9 cellular contexts compared by ENCODE assay signal in genomic region chrX:46575991-46576392, GRCh38. TPM values are rescaled to one million over a fixed set of nuclear protein-coding genes. Genes with fewer than 3 reads are reported as not detected.
DNase-seq lines count a peak whose midpoint lies in the region; ATAC-seq, FAIRE-seq and TF ChIP-seq lines count a peak whose summit lies in the region.
"Had no signal": no experiment of that assay in that cellular context is flagged by ENCODE, and none has a peak within 500 bp of the region (broad histone marks: within the 10 kb centered on the region; RNA-seq: fewer than 3 reads in every experiment).

No MANE protein-coding gene starts in this region.

- ATAC-seq in right lobe of liver, result peak; percentile 45 to 59 (median 52)

- CTCF ChIA-PET in AG04450 (lab: Charles Lee), result no interaction called here

- H3K4me1 Mint-ChIP-seq in astrocyte (ENCODE audit: low read depth, unreplicated experiment), result peaks cover 12% of the 10 kb centered on the region

- H3K9ac ChIP-seq in astrocyte (ENCODE audit: low read length), result peak overlapping the region; percentile 76

- 27% methylated on average over 6 of the region's 6 CpGs for WGBS in right lobe of liver (ENCODE audit: insufficient coverage, low coverage, low lambda C conversion rate, missing lambda C conversion rate)

- no peak overlapping the region for H3K27ac Mint-ChIP-seq in astrocyte (ENCODE audit: unreplicated experiment)

- H3K4me1 ChIP-seq in astrocyte (ENCODE audit: insufficient read depth, low read length), result peaks cover 18% of the 10 kb centered on the region
- peaks cover 0 to 3% (median 0%) of the 10 kb centered on the region in 4 donors for H3K4me1 ChIP-seq in right lobe of liver

- H2AFZ ChIP-seq in astrocyte (ENCODE audit: low read depth, low read length), result no peak overlapping the region

- no peaks in the 10 kb centered on the region for H3K36me3 Mint-ChIP-seq in astrocyte (ENCODE audit: low read depth, unreplicated experiment)

- H3K4me2 ChIP-seq in astrocyte (ENCODE audit: low read length), result peak overlapping the region; percentile 92

- intact Hi-C loops in right lobe of liver (cut with DNase I), result no loop called here

- no peaks in the 10 kb centered on the region for H3K27me3 Mint-ChIP-seq in astrocyte (ENCODE audit: low read depth, unreplicated experiment)

- H3K27me3 ChIP-seq in AG04450 (ENCODE audit: control insufficient read depth, insufficient read depth, low read length) (no peaks in the 10 kb centered on the region), H7 (ENCODE audit: control insufficient read depth, insufficient read depth, low read length) (peaks cover 13% of the 10 kb centered on the region), astrocyte (ENCODE audit: insufficient read depth, low read length) (no peaks in the 10 kb centered on the region), right lobe of liver (no peaks in the 10 kb centered on the region)

- peak overlapping the region; percentile 62 for H3K4me3 ChIP-seq in AG04450 (ENCODE audit: low read depth, low read length)
- H3K4me3 ChIP-seq in H7 (ENCODE audit: insufficient read depth, low read depth, low read length), result peak overlapping the region; percentile 72
- H3K4me3 ChIP-seq in astrocyte (ENCODE audit: insufficient read depth, low read depth, low read length), result peak overlapping the region; percentile 62
- H3K4me3 ChIP-seq in right lobe of liver, result peak overlapping the region; percentile 40 to 61 (median 58)

- TF ChIP-seq POLR2A in right lobe of liver (IDR thresholded peaks at IDR 0.05), result no peak

- peaks cover 6% of the 10 kb centered on the region for H4K20me1 ChIP-seq in astrocyte (ENCODE audit: insufficient read depth, low read length)

- no peaks in the 10 kb centered on the region; the same call in 1 of the 2 replicates for H3K36me3 ChIP-seq in H7 (replicated peaks; ENCODE audit: control insufficient read depth, insufficient read depth, low read length)
- no peaks in the 10 kb centered on the region for H3K36me3 ChIP-seq in astrocyte (ENCODE audit: insufficient read depth, low read length)
- H3K36me3 ChIP-seq in right lobe of liver, result no peaks in the 10 kb centered on the region
- H3K36me3 ChIP-seq: cardiac muscle cell had no signal

- TF ChIP-seq CTCF in AG04450 (IDR thresholded peaks at IDR 0.05; ENCODE audit: low read depth, low read length) (no peak), astrocyte (IDR thresholded peaks at IDR 0.05; ENCODE audit: insufficient read depth, low read depth, low read length) (no peak), right lobe of liver (IDR thresholded peaks at IDR 0.05) (no peak)

- H3K9me3 ChIP-seq in AG04450 (ENCODE audit: control insufficient read depth, insufficient read depth, low read length), result no peaks in the 10 kb centered on the region
- no peaks in the 10 kb centered on the region for H3K9me3 ChIP-seq in astrocyte (ENCODE audit: insufficient read depth, low read depth, low read length)
- H3K9me3 ChIP-seq in right lobe of liver, result no peaks in the 10 kb centered on the region

- DNase-seq in AG04450 (ENCODE audit: low read depth, low spot score) (no peak), H7 (no peak), astrocyte (ENCODE audit: low read depth) (no peak), right lobe of liver (peak; percentile 30 to 68 (median 60)), frontal cortex (ENCODE audit: low spot score in 2 of 2) (no peak), NCI-H2081 (lab: John Stamatoyannopoulos, UW) (no peak), A172 (ENCODE audit: low spot score) (no peak)
- no peak for DNase-seq in activated CD4-positive, CD25-positive, alpha-beta regulatory T cell treated with anti-CD3 and anti-CD28 coated beads, Interleukin-2, amount 50 U/mL, for 72 hours

- H3K79me2 ChIP-seq in astrocyte (ENCODE audit: insufficient read depth, low read length), result peaks cover 9% of the 10 kb centered on the region

- H3K27ac ChIP-seq in AG04450 (ENCODE audit: low read depth, low read length), result no peak overlapping the region
- H3K27ac ChIP-seq in astrocyte (ENCODE audit: low read depth, low read length), result no peak overlapping the region
- H3K27ac ChIP-seq in right lobe of liver, result peak overlapping the region in 1 of 3 donors; percentile 33
- H3K27ac ChIP-seq: cardiac muscle cell had no signal

- POLR2A ChIA-PET in AG04450 (lab: Yijun Ruan, JAX), result interaction anchor here (0.6 kb wide), 1 partner anchor 768 kb away, joined by 3 read pairs; no protein-coding TSS in a partner anchor

- FAIRE-seq in astrocyte (lab: Jason Lieb, UNC), result peak; percentile 20
- no peak for FAIRE-seq in frontal cortex (lab: Jason Lieb, UNC)

- H3K4me3 Mint-ChIP-seq in astrocyte (ENCODE audit: unreplicated experiment), result peak overlapping the region; percentile 88

- no peaks in the 10 kb centered on the region for H3K9me3 Mint-ChIP-seq in astrocyte (ENCODE audit: unreplicated experiment)

RNA-seq across cellular contexts. Expression of gene CHST7, which starts 2.4 kb away (rescaled TPM):
- 2.1 and 2.3 TPM in 2 replicates for polyA plus RNA-seq in AG04450 (2011; rRNA removed)
- polyA minus RNA-seq in AG04450 (2011; rRNA and poly(A)+ RNA removed), result 0.97 and 1.3 TPM in 2 replicates
- total RNA-seq in H7 (2014; rRNA removed; shearing (Covaris generic)), result 47.2 and 55.7 TPM in 2 replicates
- total RNA-seq in astrocyte, result 13.8 and 15.4 TPM in 2 replicates
- 1 to 10 TPM; 4.8 to 7.1 (median 5.7) TPM for total RNA-seq in right lobe of liver
- 6.5 TPM for total RNA-seq in frontal cortex
- 3.0 and 6.4 TPM in 2 replicates for total RNA-seq in A172 (2014; rRNA removed; shearing (Covaris generic))

RNA-seq across cellular contexts. Expression of gene ZNF674, which starts 30.8 kb away (rescaled TPM):
- polyA plus RNA-seq in AG04450 (2011; rRNA removed), result 4.0 and 4.1 TPM in 2 replicates
- polyA minus RNA-seq in AG04450 (2011; rRNA and poly(A)+ RNA removed), result 12.9 and 14.0 TPM in 2 replicates
- 4.2 and 11.7 TPM in 2 replicates for total RNA-seq in H7 (2014; rRNA removed; shearing (Covaris generic))
- total RNA-seq in astrocyte (4.6 and 5.5 TPM in 2 replicates), right lobe of liver (1 to 10 TPM in 5 of 6 experiments, under 1 TPM in 1; 0.86 to 3.1 (median 2.2) TPM), frontal cortex (14.3 TPM)
- total RNA-seq in A172 (2014; rRNA removed; shearing (Covaris generic)), result 2.0 and 4.9 TPM in 2 replicates

Comparison
In these comparisons a context has a peak if more than half of its experiments do, and no peak if none do; other contexts are left out.
1. DNase-seq: peak in right lobe of liver (3 of 3); none in AG04450 (single experiment), H7 (single experiment), astrocyte (single experiment), frontal cortex (0 of 2), NCI-H2081 (0 of 2), A172 (single experiment) and activated CD4-positive, CD25-positive, alpha-beta regulatory T cell treated with anti-CD3 and anti-CD28 coated beads, Interleukin-2, amount 50 U/mL, for 72 hours (single experiment).
2. Peak in every context shown above with its lines, with median percentiles within 50 percentile points of each other: H3K4me3 ChIP-seq.